In genomic region chr15:70833897-70834765, GRCh38 we compare ENCODE assay signal across 1 cellular context.
TF ChIP-seq lines count a peak whose summit lies in the region.

No MANE protein-coding gene starts in this region.

TF ChIP-seq in HCT116, 20 proteins besides CTCF, POLR2A, EP300 and RAD21 (continued from another document):
- TF ChIP-seq POLR2AphosphoS5 (IDR thresholded peaks at IDR 0.05; ENCODE audit: low read depth, low read length) (peak; percentile 29; the same call in 1 of the 2 replicates), EGR1 (IDR thresholded peaks at IDR 0.05; ENCODE audit: low read depth) (0 out of 2 replicates have a peak, but pooled peaks have one; percentile 4), ZFX (IDR thresholded peaks at IDR 0.05) (no peak), SP1 (IDR thresholded peaks at IDR 0.05; ENCODE audit: low read depth) (peak; percentile 71), JUND (IDR thresholded peaks at IDR 0.05) (peak; percentile 81), FOSL1 (IDR thresholded peaks at IDR 0.05; ENCODE audit: low read depth) (peak; percentile 81), CEBPB (IDR thresholded peaks at IDR 0.05; ENCODE audit: low read depth) (no peak)
